ENCODE assay signal across 2 cellular contexts in genomic region chr2:236075802-236076201, GRCh38.
TF ChIP-seq lines count a peak whose summit lies in the region.

No MANE protein-coding gene starts in this region.

TF ChIP-seq in A549, 52 proteins besides CTCF, POLR2A, EP300 and RAD21 (continued from another document):
- TF ChIP-seq, protein P1, sequence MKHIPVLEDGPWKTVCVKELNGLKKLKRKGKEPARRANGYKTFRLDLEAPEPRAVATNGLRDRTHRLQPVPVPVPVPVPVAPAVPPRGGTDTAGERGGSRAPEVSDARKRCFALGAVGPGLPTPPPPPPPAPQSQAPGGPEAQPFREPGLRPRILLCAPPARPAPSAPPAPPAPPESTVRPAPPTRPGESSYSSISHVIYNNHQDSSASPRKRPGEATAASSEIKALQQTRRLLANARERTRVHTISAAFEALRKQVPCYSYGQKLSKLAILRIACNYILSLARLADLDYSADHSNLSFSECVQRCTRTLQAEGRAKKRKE (CRISPR knock-in tag; IDR thresholded peaks at IDR 0.05; ENCODE audit: low read depth), result no peak
- no peak for TF ChIP-seq FOSL2 (IDR thresholded peaks at IDR 0.05)
- TF ChIP-seq FOSL2 (CRISPR knock-in tag; IDR thresholded peaks at IDR 0.05), result no peak
- TF ChIP-seq EHMT2 (IDR thresholded peaks at IDR 0.05; ENCODE audit: low read depth), result no peak
TF ChIP-seq in A549: peak in this region for 0.

TF ChIP-seq in IMR-90, 13 proteins besides CTCF, POLR2A, EP300 and RAD21 (continued from another document):
- TF ChIP-seq BHLHE40 (IDR thresholded peaks at IDR 0.05; ENCODE audit: low read depth, low read length) (no peak), CEBPB (IDR thresholded peaks at IDR 0.05; ENCODE audit: low read depth, low read length) (no peak), SMC3 (IDR thresholded peaks at IDR 0.05; ENCODE audit: low read depth, low read length) (no peak)
